18 cellular contexts compared by ENCODE assay signal in the genomic region with DNA sequence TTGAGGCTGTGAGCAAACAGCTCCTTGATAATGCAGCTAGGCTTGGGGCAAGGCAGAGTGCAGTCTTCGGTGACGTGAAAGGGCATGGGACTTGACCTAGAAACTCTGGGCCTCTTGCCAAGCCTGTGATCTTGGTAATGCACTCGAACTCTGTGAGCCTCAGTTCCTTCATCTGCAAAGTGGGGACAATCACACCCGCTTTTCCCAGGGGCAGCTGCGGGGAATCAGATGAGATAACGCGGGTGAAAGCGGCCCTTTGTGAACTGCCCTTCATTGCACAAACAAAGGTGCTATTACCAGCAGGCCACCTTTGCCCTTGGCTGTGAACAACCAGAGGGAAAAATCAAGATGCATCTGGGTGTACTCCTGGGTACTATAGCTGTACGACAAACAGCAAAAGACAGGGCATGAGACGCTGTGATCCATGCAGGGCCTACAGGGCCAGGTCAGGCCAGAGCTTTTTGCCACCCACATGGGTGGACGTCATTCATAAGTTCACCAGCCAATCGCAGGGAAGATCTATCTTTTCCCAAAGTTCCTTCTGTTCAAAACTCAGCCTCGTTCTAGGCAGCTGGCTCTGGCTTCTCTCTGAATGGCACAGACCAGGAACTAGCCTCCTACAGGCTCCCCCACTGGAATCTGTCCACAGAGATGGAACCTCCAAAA. TPM values are rescaled to one million over a fixed set of nuclear protein-coding genes. Genes with fewer than 3 reads are reported as not detected.
DNase-seq lines count a peak whose midpoint lies in the region; ATAC-seq, FAIRE-seq and TF ChIP-seq lines count a peak whose summit lies in the region.
"Had no signal": no experiment of that assay in that cellular context is flagged by ENCODE, and none has a peak within 500 bp of the region (broad histone marks: within the 10 kb centered on the region; RNA-seq: fewer than 3 reads in every experiment).

No MANE protein-coding gene starts in this region.

- H4K20me1 ChIP-seq in K562 (replicated peaks; ENCODE audit: control insufficient read depth, insufficient read depth, low read length): peaks cover 30% of the 10 kb centered on the region

- H2AFZ ChIP-seq in K562 (ENCODE audit: low read depth, low read length): no peak overlapping the region
- H2AFZ ChIP-seq in mesenchymal stem cell (ENCODE audit: low read depth, low read length): no peak overlapping the region

- in situ Hi-C loops in K562 (cut with MboI): no loop called here

- H2BK5ac ChIP-seq in mesenchymal stem cell (ENCODE audit: low read depth, low read length, poor library complexity, severe bottlenecking): no peak overlapping the region

- H2BK15ac ChIP-seq in mesenchymal stem cell (ENCODE audit: low read depth, poor library complexity, severe bottlenecking): no peak overlapping the region

- H3K27ac ChIP-seq in HUES48 (ENCODE audit: low read depth, low read length) (peak overlapping the region; percentile 40), K562 (ENCODE audit: extremely low read depth, low read depth, low read length) (no peak overlapping the region), lung (ENCODE audit: low read depth in 1 of 2, low read length in 1 of 2) (no peak overlapping the region), mesenchymal stem cell (ENCODE audit: low read length, poor library complexity, severe bottlenecking) (no peak overlapping the region)
- H3K27ac ChIP-seq: upper lobe of right lung had no signal

- no peaks in the 10 kb centered on the region for H3K9me3 ChIP-seq in HUES48 (ENCODE audit: control insufficient read depth, insufficient read depth, low read length)
- H3K9me3 ChIP-seq in K562 (replicated peaks; ENCODE audit: control insufficient read depth, insufficient read depth, low read depth, low read length): no peaks in the 10 kb centered on the region
- no peaks in the 10 kb centered on the region for H3K9me3 ChIP-seq in lung (ENCODE audit: control insufficient read depth in 2 of 2, insufficient read depth in 1 of 2, low read length in 1 of 2)
- H3K9me3 ChIP-seq in mesenchymal stem cell (ENCODE audit: control insufficient read depth, low read length): no peaks in the 10 kb centered on the region
- H3K9me3 ChIP-seq: upper lobe of right lung had no signal

- H2BK12ac ChIP-seq in mesenchymal stem cell (ENCODE audit: low read length in 2 of 2): no peak overlapping the region

- TF ChIP-seq CTCF in K562 (IDR thresholded peaks at IDR 0.05 in 2 of 3, conservative IDR thresholded peaks at IDR 0.05 in 1 of 3; ENCODE audit: insufficient read depth in 2 of 3, low read depth in 1 of 3, low read length in 3 of 3) (no peak), lung (IDR thresholded peaks at IDR 0.05; ENCODE audit: control extremely low read depth, extremely low read depth) (no peak)

- no peak overlapping the region for H3K18ac ChIP-seq in mesenchymal stem cell (ENCODE audit: low read depth in 1 of 2, low read length in 2 of 2)

- TF ChIP-seq EP300 in K562 (IDR thresholded peaks at IDR 0.05; ENCODE audit: low read length): no peak

- TF ChIP-seq RAD21 in K562 (CRISPR knock-in tag; conservative IDR thresholded peaks at IDR 0.05 in 1 of 2, IDR thresholded peaks at IDR 0.05 in 1 of 2): no peak

- peak; percentile 51 for FAIRE-seq in K562 (lab: Jason Lieb, UNC)

- H4K8ac ChIP-seq in mesenchymal stem cell (ENCODE audit: low read length): no peak overlapping the region

- H2AK5ac ChIP-seq in mesenchymal stem cell (ENCODE audit: low read length, severe bottlenecking): no peak overlapping the region

- no peak overlapping the region for H3K23ac ChIP-seq in mesenchymal stem cell (ENCODE audit: low read length in 2 of 2)

- peak in 1 of 4 experiments; percentile 51 for DNase-seq in K562 (ENCODE audit: extremely low read depth in 1 of 4, low spot score in 3 of 4)
- DNase-seq in lung (ENCODE audit: low spot score): peak; percentile 72
- DNase-seq in putamen (ENCODE audit: low spot score): peak; percentile 27
- no peak for DNase-seq in mesenchymal stem cell
- DNase-seq: activated CD4-positive, alpha-beta T cell treated with anti-CD3 and anti-CD28 coated beads for 36 hours; activated CD8-positive, alpha-beta memory T cell treated with anti-CD3 and anti-CD28 coated beads, Interleukin-2, amount 50 U/mL, for 4 hours; islet precursor cell; NCI-H1092 treated with DMSO at 0.1 percent for 48 hours; T-helper 2 cell; upper lobe of right lung had no signal

- POLR2A ChIA-PET in K562 (lab: Yijun Ruan, JAX): interaction anchor here (0.6 to 3.0 kb wide), 2 partner anchors 9 to 529 kb away, joined by 3 to 12 read pairs; no protein-coding TSS in a partner anchor

- H3K36me3 ChIP-seq in HUES48 (ENCODE audit: control insufficient read depth, insufficient read depth, low read length): peaks cover 46% of the 10 kb centered on the region
- no peaks in the 10 kb centered on the region for H3K36me3 ChIP-seq in K562 (ENCODE audit: control insufficient read depth, insufficient read depth, low read length)
- no peaks in the 10 kb centered on the region for H3K36me3 ChIP-seq in lung (ENCODE audit: control insufficient read depth in 2 of 2, insufficient read depth in 2 of 2, low read length in 2 of 2)
- no peaks in the 10 kb centered on the region for H3K36me3 ChIP-seq in mesenchymal stem cell (ENCODE audit: control insufficient read depth in 1 of 2, insufficient read depth in 2 of 2, low read depth in 1 of 2, low read length in 2 of 2)
- H3K36me3 ChIP-seq: upper lobe of right lung had no signal

- H3K79me2 ChIP-seq in K562 (ENCODE audit: control insufficient read depth, insufficient read depth, low read length): no peaks in the 10 kb centered on the region

- TF ChIP-seq POLR2A in K562 (conservative IDR thresholded peaks at IDR 0.05): no peak

- peaks cover 6% of the 10 kb centered on the region for H3K9me1 ChIP-seq in K562 (ENCODE audit: control insufficient read depth, insufficient read depth, low read length)

- BruUV-seq in K562 (replicated peaks; lab: Mats Ljungman, UMichigan): no TSS peak

- H2BK120ac ChIP-seq in mesenchymal stem cell (ENCODE audit: low read depth, low read length): no peak overlapping the region

- H3K4me2 ChIP-seq in K562 (ENCODE audit: insufficient read depth, low read length): no peak overlapping the region
- no peak overlapping the region for H3K4me2 ChIP-seq in mesenchymal stem cell (ENCODE audit: low read length, poor library complexity, severe bottlenecking)

- H3K4me1 ChIP-seq in HUES48 (ENCODE audit: control insufficient read depth, insufficient read depth, low read length) (peaks cover 47% of the 10 kb centered on the region), K562 (replicated peaks in 1 of 2; ENCODE audit: control insufficient read depth in 2 of 2, insufficient read depth in 2 of 2, low read length in 2 of 2) (peaks cover 0 to 30% of the 10 kb centered on the region in 2 experiments; a peak in 2 of 5 replicates), lung (ENCODE audit: control insufficient read depth in 2 of 2, insufficient read depth in 2 of 2, low read length in 2 of 2) (peaks cover 3 to 4% of the 10 kb centered on the region in 2 donors), mesenchymal stem cell (ENCODE audit: control insufficient read depth, insufficient read depth, low read depth, low read length) (peaks cover 26% of the 10 kb centered on the region)

- H3K9ac ChIP-seq in HUES48 (ENCODE audit: low read depth, low read length) (no peak overlapping the region), K562 (ENCODE audit: insufficient read depth in 1 of 2, low read depth in 2 of 2, low read length in 2 of 2) (no peak overlapping the region), mesenchymal stem cell (ENCODE audit: low read length) (no peak overlapping the region)

- CTCF ChIA-PET in K562 (lab: Yijun Ruan, JAX; ENCODE audit: low intra/inter-chr PET ratio): no interaction called here

- no peak overlapping the region for H3K4me3 ChIP-seq in HUES48 (ENCODE audit: low read depth, low read length)
- H3K4me3 ChIP-seq in K562: no peak overlapping the region
- no peak overlapping the region for H3K4me3 ChIP-seq in lung
- no peak overlapping the region for H3K4me3 ChIP-seq in mesenchymal stem cell (ENCODE audit: insufficient read depth in 1 of 2, low read depth in 1 of 2, low read length in 2 of 2)
- H3K4me3 ChIP-seq: upper lobe of right lung had no signal

- WGBS in K562 (ENCODE audit: insufficient coverage, low coverage, missing lambda C conversion rate): 2% methylated on average over 13 of the region's 13 CpGs
- WGBS in lung, 2 donors: 64 to 71% methylated on average over 13 of the region's 13 CpGs
- 89% methylated on average over 13 of the region's 13 CpGs for WGBS in mesenchymal stem cell

- H3K4ac ChIP-seq in mesenchymal stem cell (ENCODE audit: low read depth in 1 of 2, low read length in 2 of 2): no peak overlapping the region

- no peak overlapping the region for H4K91ac ChIP-seq in mesenchymal stem cell (ENCODE audit: low read length)

- ATAC-seq in K562 (no peak), lung (ENCODE audit: insufficient read depth, low FRiP score) (no peak), HG03139 (IDR thresholded peaks at IDR 0.05; ENCODE audit: unreplicated experiment) (no peak), GM21360 (IDR thresholded peaks at IDR 0.05; ENCODE audit: unreplicated experiment) (no peak), HG02840 (IDR thresholded peaks at IDR 0.05; ENCODE audit: low FRiP score, unreplicated experiment) (no peak)
- ATAC-seq: activated CD4-positive, alpha-beta T cell treated with anti-CD3 and anti-CD28 coated beads for 36 hours; activated naive CD4-positive, alpha-beta T cell treated with anti-CD3 and anti-CD28 coated beads, Interleukin-2, amount 50 U/mL, for 72 hours; stimulated activated memory B cell treated with anti-CD40 and anti-IgM and Interleukin-4, amounts not matched to agents 10 μg/mL and 1 μg/mL and 100 μg/mL, for 72 hours had no signal

- intact Hi-C loops in K562 (cut with micrococcal nuclease): no loop called here

- no peaks in the 10 kb centered on the region for H3K79me1 ChIP-seq in mesenchymal stem cell (replicated peaks; ENCODE audit: low read length, poor library complexity, severe bottlenecking)

- H3K27me3 ChIP-seq in HUES48 (ENCODE audit: control insufficient read depth, insufficient read depth, low read length): peaks cover 16% of the 10 kb centered on the region
- H3K27me3 ChIP-seq in K562 (ENCODE audit: control insufficient read depth in 2 of 2, insufficient read depth in 2 of 2, low read length in 2 of 2): peaks cover 54 to 80% of the 10 kb centered on the region in 2 experiments
- H3K27me3 ChIP-seq in lung (ENCODE audit: control insufficient read depth, insufficient read depth): no peaks in the 10 kb centered on the region
- peaks cover 52 to 73% of the 10 kb centered on the region in 2 experiments for H3K27me3 ChIP-seq in mesenchymal stem cell (ENCODE audit: control insufficient read depth in 1 of 2, insufficient read depth in 1 of 2, low read length in 2 of 2)

- H3K14ac ChIP-seq in mesenchymal stem cell (ENCODE audit: low read length in 2 of 2): no peak overlapping the region

RNA-seq across cellular contexts. Expression of a gene that starts 3.2 kb away (rescaled TPM):
- total RNA-seq in K562 (2011; cell fraction: chromatin; rRNA removed; ENCODE audit: low replicate concordance): not detected in 2 replicates
- not detected in 2 replicates for total RNA-seq in K562 (2011; cell fraction: nucleolus; rRNA removed)
- not detected in 2 replicates for total RNA-seq in K562 (2011; cell fraction: nucleoplasm; rRNA removed)
- not detected in 2 replicates for total RNA-seq in K562 (2014; rRNA removed)
- total RNA-seq in K562 (2014; rRNA removed; fragmentation: Illumina TruSeq; extraction: Trizol): not detected in 2 replicates
- not detected in 2 replicates for total RNA-seq in K562 (2015; rRNA removed; fragmentation: Illumina TruSeq; extraction: Trizol)
- 0.16 TPM in 2 replicates for total RNA-seq in K562 (2021)
- polyA plus RNA-seq in K562 (2011; rRNA removed): 0.04 TPM in 1 of 2 replicates, not detected in the other
- polyA plus RNA-seq in K562 (2011; cell fraction: cytosol; rRNA removed): 0.03 TPM in 1 of 2 replicates, not detected in the other
- polyA plus RNA-seq in K562 (2011; cell fraction: nucleus; rRNA removed): 0.04 and 0.06 TPM in 2 replicates
- 0.04 TPM in 1 of 2 replicates, not detected in the other for polyA plus RNA-seq in K562 (2012)
- not detected in 2 replicates for polyA plus RNA-seq in K562 (2014; fragmentation: Illumina TruSeq; extraction: Trizol)
- not detected for polyA plus RNA-seq in K562 (2014; fragmentation: Nextera tagmentation; extraction: Ambion mirVana)
- not detected in 2 replicates for polyA plus RNA-seq in K562 (2014; rRNA removed)
- polyA minus RNA-seq in K562 (2011; rRNA and poly(A)+ RNA removed): 0.33 TPM in 1 of 2 replicates, not detected in the other
- polyA minus RNA-seq in K562 (2011; cell fraction: cytosol; rRNA and poly(A)+ RNA removed): not detected in 2 replicates
- not detected in 2 replicates for polyA minus RNA-seq in K562 (2011; cell fraction: nucleus; rRNA and poly(A)+ RNA removed)
- total RNA-seq in lung: 1 to 10 TPM in 1 of 2 donors, under 1 TPM in 1; 0.95 to 3.5 TPM
- under 1 TPM; 0.18 to 0.22 TPM for polyA plus RNA-seq in lung
- polyA plus RNA-seq in mesenchymal stem cell (2013, experiment 1 of 2): 0.06 TPM
- polyA plus RNA-seq in mesenchymal stem cell (2013, experiment 2 of 2): 0.03 TPM
- total RNA-seq: glomerular endothelial cell had no signal
- polyA plus RNA-seq: BJ had no signal

RNA-seq across cellular contexts. Expression of a gene that starts 38.2 kb away (rescaled TPM):
- total RNA-seq in K562 (2011; cell fraction: chromatin; rRNA removed; ENCODE audit: low replicate concordance): not detected in 2 replicates
- total RNA-seq in K562 (2011; cell fraction: nucleolus; rRNA removed): not detected in 2 replicates
- not detected in 2 replicates for total RNA-seq in K562 (2011; cell fraction: nucleoplasm; rRNA removed)
- total RNA-seq in K562 (2014; rRNA removed) (not detected in 2 replicates), K562 (2014; rRNA removed; fragmentation: Illumina TruSeq; extraction: Trizol) (not detected in 2 replicates), K562 (2015; rRNA removed; fragmentation: Illumina TruSeq; extraction: Trizol) (not detected in 2 replicates), K562 (2021) (1.4 and 1.8 TPM in 2 replicates), lung (10 to 100 TPM in 1 of 2 donors, 1 to 10 TPM in 1; 6.5 to 33.9 TPM)
- polyA plus RNA-seq in K562 (2011; rRNA removed) (not detected in 2 replicates), K562 (2014; fragmentation: Illumina TruSeq; extraction: Trizol) (not detected in 2 replicates), K562 (2014; fragmentation: Nextera tagmentation; extraction: Ambion mirVana) (not detected), K562 (2014; rRNA removed) (not detected in 2 replicates), lung (100 to 1,000 TPM in 1 of 2 donors, 10 to 100 TPM in 1; 24.4 to 193 TPM)
- polyA plus RNA-seq in K562 (2011; cell fraction: cytosol; rRNA removed): not detected in 2 replicates
- not detected in 2 replicates for polyA plus RNA-seq in K562 (2011; cell fraction: nucleus; rRNA removed)
- not detected in 2 replicates for polyA plus RNA-seq in K562 (2012)
- not detected in 2 replicates for polyA minus RNA-seq in K562 (2011; rRNA and poly(A)+ RNA removed)
- not detected in 2 replicates for polyA minus RNA-seq in K562 (2011; cell fraction: cytosol; rRNA and poly(A)+ RNA removed)
- not detected in 2 replicates for polyA minus RNA-seq in K562 (2011; cell fraction: nucleus; rRNA and poly(A)+ RNA removed)
- polyA plus RNA-seq in mesenchymal stem cell (2013, experiment 1 of 2): 0.18 TPM
- polyA plus RNA-seq in mesenchymal stem cell (2013, experiment 2 of 2): not detected
- total RNA-seq: activated naive CD4-positive, alpha-beta T cell treated with anti-CD3 and anti-CD28 coated beads, Interleukin-2, amount 50 U/mL, for 72 hours; glomerular endothelial cell had no signal
- polyA plus RNA-seq: BJ had no signal
